In genomic region chr9:41229408-41230401, GRCh38 we compare ENCODE assay signal across 12 cellular contexts. TPM values are rescaled to one million over a fixed set of nuclear protein-coding genes. Genes with fewer than 3 reads are reported as not detected.
A peak's percentile ranks its signal among the peaks of the same experiment; 100 is the strongest.
DNase-seq lines count a peak whose midpoint lies in the region; ATAC-seq and TF ChIP-seq lines count a peak whose summit lies in the region.
"Had no signal": no experiment of that assay in that cellular context is flagged by ENCODE, and none has a peak within 500 bp of the region (broad histone marks: within the 10 kb centered on the region; RNA-seq: fewer than 3 reads in every experiment).

No MANE protein-coding gene starts in this region.

- H3K9me3 ChIP-seq in upper lobe of left lung = peaks cover 0 to 6% (median 2%) of the 10 kb centered on the region in 4 donors

- TF ChIP-seq CTCF in WTC11 (IDR thresholded peaks at IDR 0.05) = no peak
- no peak for TF ChIP-seq CTCF in upper lobe of left lung (IDR thresholded peaks at IDR 0.05)

- H3K27ac Mint-ChIP-seq in WTC11 = no peak overlapping the region
- H3K27ac Mint-ChIP-seq: naive B cell had no signal

- no peaks in the 10 kb centered on the region for H3K36me3 ChIP-seq in upper lobe of left lung
- H3K36me3 ChIP-seq: BLaER1, tibial nerve had no signal

- H3K36me3 Mint-ChIP-seq in WTC11 = peaks cover 6% of the 10 kb centered on the region
- H3K36me3 Mint-ChIP-seq: naive B cell had no signal

- no peak for TF ChIP-seq POLR2A in upper lobe of left lung (IDR thresholded peaks at IDR 0.05)

- POLR2A ChIA-PET in WTC11 (lab: Charles Lee) = no interaction called here

- H3K9me3 Mint-ChIP-seq in WTC11 = peaks cover 4% of the 10 kb centered on the region

- WGBS in upper lobe of left lung, 2 donors = 55 to 62% methylated on average over 7 of the region's 7 CpGs

- H3K27ac ChIP-seq in upper lobe of left lung = no peak overlapping the region
- H3K27ac ChIP-seq: BLaER1, tibial nerve had no signal

- peaks cover 9% of the 10 kb centered on the region for H3K27me3 Mint-ChIP-seq in WTC11 (ENCODE audit: low read depth)
- H3K27me3 Mint-ChIP-seq: naive B cell had no signal

- H3K4me3 ChIP-seq in upper lobe of left lung = no peak overlapping the region
- H3K4me3 ChIP-seq: BLaER1, tibial nerve had no signal

- peaks cover 1% of the 10 kb centered on the region; the same call in 1 of the 2 replicates for H3K4me1 Mint-ChIP-seq in WTC11

- H3K4me1 ChIP-seq in upper lobe of left lung = no peaks in the 10 kb centered on the region
- H3K4me1 ChIP-seq: BLaER1, tibial nerve had no signal

- H3K27me3 ChIP-seq in upper lobe of left lung = no peaks in the 10 kb centered on the region
- H3K27me3 ChIP-seq: BLaER1, tibial nerve had no signal

- no peak overlapping the region for H3K4me3 Mint-ChIP-seq in WTC11
- H3K4me3 Mint-ChIP-seq: naive B cell had no signal

- CTCF ChIA-PET in WTC11 (lab: Charles Lee) = no interaction called here

- TF ChIP-seq EP300 in upper lobe of left lung (IDR thresholded peaks at IDR 0.05) = no peak

- DNase-seq in activated gamma-delta T cell treated with Interleukin-2 at 50 U/mL for 16 hours = peak; percentile 5
- DNase-seq in activated gamma-delta T cell (lab: John Stamatoyannopoulos, UW) = no peak
- DNase-seq in WTC11 (ENCODE audit: low spot score) = peak; percentile 14
- DNase-seq in iris pigment epithelial cell (ENCODE audit: low read depth) = peak; percentile 22
- DNase-seq in upper lobe of left lung = peak; percentile 24 to 36
- DNase-seq in C1 segment of cervical spinal cord (lab: John Stamatoyannopoulos, UW) = no peak
- DNase-seq in stimulated activated CD4-positive, alpha-beta T cell treated with anti-CD3 and anti-CD28 coated beads, Interleukin-15, amount 100 ng/mL, for 24 hours = no peak
- no peak for DNase-seq in NCI-H2227 treated with DMSO at 0.1 percent for 48 hours (lab: John Stamatoyannopoulos, UW)
- DNase-seq: naive B cell, SHP77 treated with DMSO at 0.1 percent for 48 hours had no signal

- ATAC-seq in WTC11 (no peak), upper lobe of left lung (ENCODE audit: low FRiP score in 2 of 2) (peak; percentile 85 to 95)

TF ChIP-seq in WTC11, 78 proteins besides CTCF, POLR2A, EP300 and RAD21:
- TF ChIP-seq IRF2 (CRISPR knock-in tag; IDR thresholded peaks at IDR 0.05; ENCODE audit: borderline replicate concordance, low read depth) (no peak), ATF2 (CRISPR knock-in tag; IDR thresholded peaks at IDR 0.05; ENCODE audit: borderline replicate concordance, low read depth) (0 out of 2 replicates have a peak, but pooled peaks have one; percentile 15), E2F4 (CRISPR knock-in tag; IDR thresholded peaks at IDR 0.05; ENCODE audit: borderline replicate concordance, low read depth) (no peak; the same call in 1 of the 2 replicates), ATF3 (CRISPR knock-in tag; conservative IDR thresholded peaks at IDR 0.05) (no peak), NFE2L1 (CRISPR knock-in tag; IDR thresholded peaks at IDR 0.05) (0 out of 2 replicates have a peak, but pooled peaks have one; percentile 43), ZNF396 (CRISPR knock-in tag; IDR thresholded peaks at IDR 0.05; ENCODE audit: borderline replicate concordance) (no peak), TCF7 (CRISPR knock-in tag; IDR thresholded peaks at IDR 0.05; ENCODE audit: low read depth) (peak; percentile 51; the same call in 1 of the 2 replicates), ZNF121 (CRISPR knock-in tag; IDR thresholded peaks at IDR 0.05) (0 out of 2 replicates have a peak, but pooled peaks have one; percentile 4), PRRX2 (CRISPR knock-in tag; IDR thresholded peaks at IDR 0.05) (no peak), ZNF671 (CRISPR knock-in tag; IDR thresholded peaks at IDR 0.05) (no peak), PRDM15 (CRISPR knock-in tag; IDR thresholded peaks at IDR 0.05) (0 out of 2 replicates have a peak, but pooled peaks have one; percentile 9), FOXP1 (CRISPR knock-in tag; IDR thresholded peaks at IDR 0.05; ENCODE audit: borderline replicate concordance) (0 out of 2 replicates have a peak, but pooled peaks have one; percentile 29)

RNA-seq across cellular contexts. Expression of gene ZNG1F, which starts 40.6 kb away (rescaled TPM):
- total RNA-seq in WTC11 (2021) (5.6 to 6.0 TPM (median 5.9 TPM) in 3 replicates), upper lobe of left lung (10 to 100 TPM in 3 of 6 donors, 1 to 10 TPM in 3; 4.8 to 19.0 (median 9.1) TPM)

Comparison
In these comparisons a context has a peak if more than half of its experiments do, and no peak if none do; other contexts are left out.
1. DNase-seq: peak in activated gamma-delta T cell treated with Interleukin-2 at 50 U/mL for 16 hours (single experiment), WTC11 (single experiment), iris pigment epithelial cell (single experiment) and upper lobe of left lung (2 of 2); none in activated gamma-delta T cell (single experiment), C1 segment of cervical spinal cord (0 of 14), stimulated activated CD4-positive, alpha-beta T cell treated with anti-CD3 and anti-CD28 coated beads, Interleukin-15, amount 100 ng/mL, for 24 hours (single experiment) and NCI-H2227 treated with DMSO at 0.1 percent for 48 hours (single experiment).